Comparison of ENCODE assay signal across 21 cellular contexts in genomic region chr7:133235212-133235883, GRCh38. TPM values are rescaled to one million over a fixed set of nuclear protein-coding genes. Genes with fewer than 3 reads are reported as not detected.
DNase-seq lines count a peak whose midpoint lies in the region; ATAC-seq, FAIRE-seq and TF ChIP-seq lines count a peak whose summit lies in the region.
"Had no signal": no experiment of that assay in that cellular context is flagged by ENCODE, and none has a peak within 500 bp of the region (broad histone marks: within the 10 kb centered on the region; RNA-seq: fewer than 3 reads in every experiment).

No MANE protein-coding gene starts in this region.

- POLR2A ChIA-PET in HepG2 (lab: Yijun Ruan, JAX) = no interaction called here

- no peaks in the 10 kb centered on the region for H4K20me1 ChIP-seq in HepG2 (ENCODE audit: insufficient read depth, low read length)

- H3K4me3 ChIP-seq in right lobe of liver (no peak overlapping the region), HepG2 (replicated peaks in 1 of 3; ENCODE audit: insufficient read depth in 1 of 3, low read depth in 2 of 3, low read length in 3 of 3) (no peak overlapping the region), testis (no peak overlapping the region)
- H3K4me3 ChIP-seq: A549, lung, SK-N-MC had no signal

- H3K9ac ChIP-seq in HepG2 (ENCODE audit: insufficient read depth, low read depth, low read length) = no peak overlapping the region

- H3K4me2 ChIP-seq in HepG2 (ENCODE audit: low read depth, low read length) = no peak overlapping the region
- H3K4me2 ChIP-seq: A549 had no signal

- intact Hi-C loops in right lobe of liver (cut with DNase I) (no loop called here), HepG2 (cut with micrococcal nuclease; ENCODE audit: unreplicated experiment) (loop anchor here (10.0 kb wide), 2 partner anchors 109 to 521 kb away; no protein-coding TSS in a partner anchor), cardiac septum (cut with DNase I) (no loop called here), testis (cut with DNase I; ENCODE audit: low total_unique reads) (no loop called here)

- BruUV-seq in HepG2 (replicated peaks; lab: Mats Ljungman, UMichigan) = no TSS peak

- 56% methylated on average over 1 of the region's 1 CpG for WGBS in right lobe of liver (ENCODE audit: insufficient coverage, low coverage, low lambda C conversion rate, missing lambda C conversion rate)
- WGBS in HepG2 (ENCODE audit: low lambda C conversion rate) = 9% methylated on average over 1 of the region's 1 CpG
- WGBS in testis, 2 donors = 52 to 53% methylated on average over 1 of the region's 1 CpG

- in situ Hi-C loops in HepG2 (cut with HindIII; ENCODE audit: extremely low pct_ligation_motif_present, low pct_unique_long_range_greater_than_20kb) = no loop called here

- no peaks in the 10 kb centered on the region for H3K36me3 ChIP-seq in right lobe of liver
- H3K36me3 ChIP-seq in HepG2 (replicated peaks in 1 of 2; ENCODE audit: control insufficient read depth in 1 of 2, insufficient read depth in 2 of 2, low read length in 2 of 2) = no peaks in the 10 kb centered on the region
- H3K36me3 ChIP-seq in testis (ENCODE audit: low read depth, missing control alignments) = no peaks in the 10 kb centered on the region

- no peaks in the 10 kb centered on the region for H3K4me1 ChIP-seq in right lobe of liver
- H3K4me1 ChIP-seq in HepG2 (ENCODE audit: insufficient read depth, low read length) = no peaks in the 10 kb centered on the region
- H3K4me1 ChIP-seq in testis = no peaks in the 10 kb centered on the region
- H3K4me1 ChIP-seq: A549 had no signal

- DNase-seq in right lobe of liver = no peak
- no peak for DNase-seq in HepG2 (ENCODE audit: low spot score)
- DNase-seq in foreskin melanocyte = peak; percentile 79
- DNase-seq in stromal cell of bone marrow (ENCODE audit: low read depth) = peak; percentile 13
- DNase-seq in SW480 (ENCODE audit: low spot score) = no peak
- no peak for DNase-seq in cardiac septum (ENCODE audit: low spot score)
- DNase-seq in testis = no peak
- DNase-seq: activated CD4-positive, alpha-beta T cell treated with anti-CD3 and anti-CD28 coated beads, Interleukin-2, amount 50 U/mL, for 1 hour; activated naive CD4-positive, alpha-beta T cell treated with anti-CD3 and anti-CD28 coated beads, Interleukin-2, amount 10 ng/mL, durations not matched to agents 7 days and 5 days; activated T-cell treated with anti-CD3 and anti-CD28 coated beads for 4 hours; DND-41; NCI-H187; NCI-H510A; right cardiac atrium; stimulated activated CD4-positive, alpha-beta T cell treated with anti-CD3 and anti-CD28 coated beads, Interleukin-1b, Interleukin-23, amount 100 ng/mL, for 48 hours had no signal

- no peak for FAIRE-seq in HepG2 (lab: Jason Lieb, UNC)
- FAIRE-seq: A549, frontal cortex had no signal

- TF ChIP-seq EP300 in HepG2 (IDR thresholded peaks at IDR 0.05; ENCODE audit: low read depth in 2 of 2, low read length in 2 of 2) = no peak
- no peak for TF ChIP-seq EP300 in HepG2 (CRISPR knock-in tag; IDR thresholded peaks at IDR 0.05; ENCODE audit: borderline replicate concordance)

- TF ChIP-seq POLR2A in right lobe of liver (IDR thresholded peaks at IDR 0.05) (no peak), HepG2 (IDR thresholded peaks at IDR 0.05; ENCODE audit: insufficient read depth in 1 of 2, low read depth in 2 of 2, low read length in 2 of 2) (no peak), testis (IDR thresholded peaks at IDR 0.05) (no peak)

- no peaks in the 10 kb centered on the region for H3K9me3 ChIP-seq in right lobe of liver
- no peaks in the 10 kb centered on the region for H3K9me3 ChIP-seq in HepG2 (ENCODE audit: low read length)
- H3K9me3 ChIP-seq in testis = no peaks in the 10 kb centered on the region
- H3K9me3 ChIP-seq: A549 had no signal

- no peaks in the 10 kb centered on the region for H3K79me2 ChIP-seq in HepG2 (ENCODE audit: insufficient read depth, low read length)

- TF ChIP-seq CTCF in right lobe of liver (IDR thresholded peaks at IDR 0.05) (no peak), HepG2 (CRISPR knock-in tag; IDR thresholded peaks at IDR 0.05) (no peak), VCaP (conservative IDR thresholded peaks at IDR 0.05) (no peak), testis (IDR thresholded peaks at IDR 0.05) (no peak)

- TF ChIP-seq RAD21 in HepG2 (CRISPR knock-in tag; IDR thresholded peaks at IDR 0.05) = no peak

- ATAC-seq in right lobe of liver (peak; percentile 32 to 87 (median 67)), HepG2 (no peak)
- ATAC-seq: A549; natural killer cell treated with Interleukin-12 subunit alpha and Interleukin-12 subunit beta and Interleukin-15 and Interleukin-18, amount 100 ng/mL, for 72 hours; right cardiac atrium had no signal

- CTCF ChIA-PET in HepG2 (lab: Yijun Ruan, JAX; ENCODE audit: low intra/inter-chr PET ratio, low total read pairs) = no interaction called here

- H2AFZ ChIP-seq in HepG2 (ENCODE audit: low read length) = no peak overlapping the region

- no peaks in the 10 kb centered on the region for H3K27me3 ChIP-seq in right lobe of liver
- 0 out of 5 replicates have a peak, but pooled peaks cover 0 to 3% of the 10 kb centered on the region in 2 experiments for H3K27me3 ChIP-seq in HepG2 (ENCODE audit: control insufficient read depth in 1 of 2, insufficient read depth in 2 of 2, low read length in 2 of 2)
- H3K27me3 ChIP-seq in testis = no peaks in the 10 kb centered on the region

- H3K27ac ChIP-seq in right lobe of liver (no peak overlapping the region), HepG2 (ENCODE audit: extremely low read length, insufficient read depth, low read length) (no peak overlapping the region), VCaP (peak overlapping the region; percentile 87), testis (no peak overlapping the region)
- H3K27ac ChIP-seq: A549, SK-N-MC had no signal

TF ChIP-seq in HepG2, 621 proteins besides CTCF, POLR2A, EP300 and RAD21 (continues in another document):
- TF ChIP-seq ZNF18 (CRISPR knock-in tag; IDR thresholded peaks at IDR 0.05; ENCODE audit: insufficient replicate concordance) (no peak), PBX2 (CRISPR knock-in tag; IDR thresholded peaks at IDR 0.05) (no peak), AGO1 (IDR thresholded peaks at IDR 0.05; ENCODE audit: low read depth, low read length, poor library complexity, severe bottlenecking) (no peak)

RNA-seq across cellular contexts. Expression of gene EXOC4, which starts 17.5 kb away (rescaled TPM):
- total RNA-seq in right lobe of liver (10 to 100 TPM; 23.7 to 33.5 (median 30.0) TPM), HepG2 (2016; rRNA removed; fragmentation: Illumina TruSeq; extraction: Trizol) (39.0 and 39.3 TPM in 2 replicates), cardiac septum (30.8 TPM), testis (100 to 1,000 TPM; 142 to 169 TPM)
- total RNA-seq in HepG2 (2016; cell fraction: cytosol; rRNA removed; fragmentation: Illumina TruSeq; extraction: Trizol; ENCODE audit: low read depth) = 14.3 and 19.7 TPM in 2 replicates
- 36.2 and 37.3 TPM in 2 replicates for total RNA-seq in HepG2 (2016; cell fraction: insoluble cytoplasmic fraction; rRNA removed; fragmentation: Illumina TruSeq; extraction: Trizol)
- 16.3 and 16.7 TPM in 2 replicates for total RNA-seq in HepG2 (2016; cell fraction: membrane; rRNA removed; fragmentation: Illumina TruSeq; extraction: Trizol)
- total RNA-seq in HepG2 (2016; cell fraction: nucleus; rRNA removed; fragmentation: Illumina TruSeq; extraction: Trizol) = 81.7 and 97.8 TPM in 2 replicates
- polyA plus RNA-seq in HepG2 (2011; rRNA removed) (18.5 and 22.5 TPM in 2 replicates), testis (ENCODE audit: insufficient read depth, low read depth, low replicate concordance) (47.4 TPM)
- 17.4 and 17.6 TPM in 2 replicates for polyA plus RNA-seq in HepG2 (2011; cell fraction: cytosol; rRNA removed)
- 20.8 and 22.3 TPM in 2 replicates for polyA plus RNA-seq in HepG2 (2011; cell fraction: nucleus; rRNA removed)
- 15.6 and 21.6 TPM in 2 replicates for polyA plus RNA-seq in HepG2 (2012)
- 6.5 and 6.8 TPM in 2 replicates for polyA plus RNA-seq in HepG2 (2016; cell fraction: cytosol; fragmentation: Illumina TruSeq; extraction: Trizol; ENCODE audit: low read depth)
- 20.1 and 23.1 TPM in 2 replicates for polyA plus RNA-seq in HepG2 (2016; cell fraction: insoluble cytoplasmic fraction; fragmentation: Illumina TruSeq; extraction: Trizol; ENCODE audit: low read depth)
- polyA plus RNA-seq in HepG2 (2016; cell fraction: membrane; fragmentation: Illumina TruSeq; extraction: Trizol; ENCODE audit: low read depth) = 6.3 and 7.1 TPM in 2 replicates
- 11.9 and 13.5 TPM in 2 replicates for polyA plus RNA-seq in HepG2 (2016; cell fraction: nucleus; fragmentation: Illumina TruSeq; extraction: Trizol; ENCODE audit: insufficient read depth, low read depth)
- polyA minus RNA-seq in HepG2 (2011; rRNA and poly(A)+ RNA removed; ENCODE audit: low replicate concordance) = 58.5 and 59.7 TPM in 2 replicates
- 32.6 and 41.7 TPM in 2 replicates for polyA minus RNA-seq in HepG2 (2011; cell fraction: cytosol; rRNA and poly(A)+ RNA removed)
- polyA minus RNA-seq in HepG2 (2011; cell fraction: nucleus; rRNA and poly(A)+ RNA removed) = 256 and 272 TPM in 2 replicates

Comparison
In these comparisons a context has a peak if more than half of its experiments do, and no peak if none do; other contexts are left out.
1. DNase-seq: peak in foreskin melanocyte (single experiment) and stromal cell of bone marrow (single experiment); none in right lobe of liver (0 of 3), HepG2 (single experiment), SW480 (single experiment), cardiac septum (single experiment) and testis (single experiment).